22 cellular contexts compared by ENCODE assay signal in the genomic region with DNA sequence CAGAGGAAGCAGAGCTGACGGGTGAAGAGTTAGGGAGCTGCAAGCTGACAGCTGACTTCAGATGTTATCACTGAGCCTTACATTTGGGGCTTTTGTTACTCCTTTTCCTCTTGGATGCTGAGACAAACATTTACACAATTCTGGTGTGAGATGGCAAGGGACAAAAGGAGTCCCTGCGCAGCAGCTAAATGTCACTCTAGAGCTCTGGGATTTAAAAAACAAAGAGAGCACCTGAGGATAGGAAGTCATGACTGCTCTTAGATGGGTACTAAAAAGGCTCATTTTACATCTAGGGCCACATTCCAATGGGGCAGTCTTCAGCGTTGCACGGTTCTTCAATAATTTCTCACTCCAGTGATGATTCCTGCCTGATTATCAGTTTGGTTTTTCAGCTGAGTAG.
A peak's percentile ranks its signal among the peaks of the same experiment; 100 is the strongest.
DNase-seq lines count a peak whose midpoint lies in the region; ATAC-seq and TF ChIP-seq lines count a peak whose summit lies in the region.
"Had no signal": no experiment of that assay in that cellular context is flagged by ENCODE, and none has a peak within 500 bp of the region (broad histone marks: within the 10 kb centered on the region; RNA-seq: fewer than 3 reads in every experiment).

No MANE protein-coding gene starts in this region.

- H3K36me3 ChIP-seq in cardiac muscle cell (no peaks in the 10 kb centered on the region), left ventricle myocardium inferior (no peaks in the 10 kb centered on the region), mesendoderm (ENCODE audit: control insufficient read depth, insufficient read depth, low read length) (no peaks in the 10 kb centered on the region), neuronal stem cell (replicated peaks in 1 of 2; ENCODE audit: control insufficient read depth in 2 of 2, insufficient read depth in 2 of 2, low read length in 2 of 2) (no peaks in the 10 kb centered on the region)
- H3K36me3 ChIP-seq: BE2C; BLaER1 treated with 17β-estradiol and CSF1 and Interleukin-3, amounts not matched to agents 10 nM and 100 nM had no signal

- no peaks in the 10 kb centered on the region for H3K36me3 Mint-ChIP-seq in WTC11
- H3K36me3 Mint-ChIP-seq: CD14-positive monocyte; CD8-positive, alpha-beta memory T cell had no signal

- H3K27ac Mint-ChIP-seq in WTC11: peak overlapping the region; percentile 58
- H3K27ac Mint-ChIP-seq: CD14-positive monocyte; CD4-positive, alpha-beta T cell; CD8-positive, alpha-beta memory T cell had no signal

- no peak overlapping the region for H2BK120ac ChIP-seq in mesendoderm (ENCODE audit: low read depth, low read length)
- no peak overlapping the region for H2BK120ac ChIP-seq in neuronal stem cell (ENCODE audit: low read depth, low read length)

- H3K79me2 ChIP-seq in mesendoderm (ENCODE audit: control insufficient read depth, insufficient read depth, low read length): no peaks in the 10 kb centered on the region

- H3K9ac ChIP-seq in mesendoderm (ENCODE audit: low read length) (no peak overlapping the region), neuronal stem cell (ENCODE audit: low read depth, low read length, poor library complexity) (no peak overlapping the region)
- H3K9ac ChIP-seq: BLaER1 treated with 17β-estradiol and CSF1 and Interleukin-3, amounts not matched to agents 10 nM and 100 nM had no signal

- no peak overlapping the region for H3K4me2 ChIP-seq in mesendoderm (ENCODE audit: low read length)
- H3K4me2 ChIP-seq in neuronal stem cell (ENCODE audit: insufficient read depth, low read length, poor library complexity, severe bottlenecking): peak overlapping the region; percentile 18
- H3K4me2 ChIP-seq: A549; BLaER1 treated with 17β-estradiol and CSF1 and Interleukin-3, amounts not matched to agents 10 nM and 100 nM had no signal

- H3K4me1 ChIP-seq in cardiac muscle cell (ENCODE audit: low read depth) (peaks cover 22% of the 10 kb centered on the region), left ventricle myocardium inferior (no peaks in the 10 kb centered on the region), mesendoderm (ENCODE audit: control insufficient read depth, low read depth, low read length) (no peaks in the 10 kb centered on the region), neuronal stem cell (ENCODE audit: control insufficient read depth in 2 of 2, insufficient read depth in 1 of 2, low read depth in 1 of 2, low read length in 2 of 2) (peaks cover 0 to 11% of the 10 kb centered on the region in 2 donors)
- H3K4me1 ChIP-seq: A549; BE2C; BLaER1 treated with 17β-estradiol and CSF1 and Interleukin-3, amounts not matched to agents 10 nM and 100 nM had no signal

- H2AK5ac ChIP-seq in mesendoderm (ENCODE audit: low read length) (no peak overlapping the region), neuronal stem cell (ENCODE audit: low read depth, low read length) (no peak overlapping the region)

- H3K9me3 ChIP-seq in cardiac muscle cell (ENCODE audit: low read depth) (no peaks in the 10 kb centered on the region), left ventricle myocardium inferior (replicated peaks) (no peaks in the 10 kb centered on the region), neuronal stem cell (replicated peaks in 1 of 2; ENCODE audit: control insufficient read depth in 2 of 2, insufficient read depth in 1 of 2, low read depth in 1 of 2, low read length in 2 of 2) (no peaks in the 10 kb centered on the region)
- H3K9me3 ChIP-seq: A549; BE2C; BLaER1 treated with 17β-estradiol and CSF1 and Interleukin-3, amounts not matched to agents 10 nM and 100 nM had no signal

- H4K5ac ChIP-seq in mesendoderm (ENCODE audit: low read length): no peak overlapping the region

- H3K27me3 ChIP-seq in cardiac muscle cell: no peaks in the 10 kb centered on the region
- H3K27me3 ChIP-seq in left ventricle myocardium inferior (ENCODE audit: low read depth): peaks cover 6% of the 10 kb centered on the region
- H3K27me3 ChIP-seq in mesendoderm (ENCODE audit: insufficient read depth, low read length, poor library complexity): no peaks in the 10 kb centered on the region
- H3K27me3 ChIP-seq in neuronal stem cell (ENCODE audit: control insufficient read depth in 3 of 3, insufficient read depth in 3 of 3, low read depth in 1 of 3, low read length in 3 of 3): no peaks in the 10 kb centered on the region
- H3K27me3 ChIP-seq: BE2C; BLaER1 treated with 17β-estradiol and CSF1 and Interleukin-3, amounts not matched to agents 10 nM and 100 nM had no signal

- H3K23ac ChIP-seq in mesendoderm (ENCODE audit: low read length) (no peak overlapping the region), neuronal stem cell (ENCODE audit: low read depth, low read length, poor library complexity) (no peak overlapping the region)

- H2AFZ ChIP-seq in neuronal stem cell (ENCODE audit: low read length): no peak overlapping the region

- H3K18ac ChIP-seq in mesendoderm (ENCODE audit: low read length) (no peak overlapping the region), neuronal stem cell (ENCODE audit: low read length) (no peak overlapping the region)

- H3K79me1 ChIP-seq in mesendoderm (ENCODE audit: low read length) (no peaks in the 10 kb centered on the region), neuronal stem cell (ENCODE audit: low read depth, low read length) (no peaks in the 10 kb centered on the region)

- CTCF ChIA-PET in WTC11 (lab: Charles Lee): interaction anchor here (0.9 to 1.7 kb wide), 4 partner anchors 46 to 1031 kb away, joined by 3 to 9 read pairs (median 6); no protein-coding TSS in a partner anchor

- ATAC-seq in WTC11 (peak; percentile 62), HG03159 (IDR thresholded peaks at IDR 0.05; ENCODE audit: unreplicated experiment) (no peak)
- ATAC-seq: A549 had no signal

- H3K27ac ChIP-seq in cardiac muscle cell (peak overlapping the region; percentile 14), left ventricle myocardium inferior (replicated peaks) (no peak overlapping the region), mesendoderm (ENCODE audit: low read depth, low read length) (no peak overlapping the region), neuronal stem cell (replicated peaks; ENCODE audit: low read length) (no peak overlapping the region)
- H3K27ac ChIP-seq: A549; BLaER1 treated with 17β-estradiol and CSF1 and Interleukin-3, amounts not matched to agents 10 nM and 100 nM had no signal

- WGBS in mesendoderm (ENCODE audit: extremely low coverage, insufficient coverage, low lambda C conversion rate): no CpG with 5 or more reads among the region's 4 CpGs
- no CpG with 5 or more reads among the region's 4 CpGs for WGBS in neuronal stem cell (ENCODE audit: extremely low coverage in 2 of 2, insufficient read length in 2 of 2, insufficient replicate concordance in 1 of 2), 2 donors

- H4K8ac ChIP-seq in mesendoderm (ENCODE audit: low read depth, low read length) (no peak overlapping the region), neuronal stem cell (ENCODE audit: low read depth, low read length) (no peak overlapping the region)

- H3K9me3 Mint-ChIP-seq in WTC11: no peaks in the 10 kb centered on the region
- H3K9me3 Mint-ChIP-seq: CD4-positive, alpha-beta T cell; CD8-positive, alpha-beta memory T cell had no signal

- no peak overlapping the region for H3K14ac ChIP-seq in neuronal stem cell (ENCODE audit: low read length)

- no peak overlapping the region for H2BK12ac ChIP-seq in neuronal stem cell (ENCODE audit: low read length)

- DNase-seq in cardiac muscle cell (ENCODE audit: low read depth in 1 of 2, low spot score in 1 of 2): no peak
- DNase-seq in left ventricle myocardium inferior: no peak
- DNase-seq in WTC11 (ENCODE audit: low spot score): no peak
- DNase-seq in mesendoderm: peak; percentile 3
- no peak for DNase-seq in neuronal stem cell (ENCODE audit: low spot score)
- DNase-seq in LoVo (ENCODE audit: low spot score): no peak
- DNase-seq in DMS53 (lab: John Stamatoyannopoulos, UW): no peak
- DNase-seq: 8988T; ACHN; AML-193; BE2C; CD4-positive, alpha-beta T cell; CD8-positive, alpha-beta memory T cell; DMS 273 treated with DMSO at 0.1 percent for 48 hours; DMS79 treated with DMSO at 0.1 percent for 48 hours; GF-D8; GOT3; HCEC 1CT had no signal

- H4K91ac ChIP-seq in neuronal stem cell (ENCODE audit: low read depth, low read length, poor library complexity): no peak overlapping the region

- intact Hi-C loops in left ventricle myocardium inferior (cut with micrococcal nuclease): no loop called here

- no peak overlapping the region for H3K4me3 Mint-ChIP-seq in WTC11
- H3K4me3 Mint-ChIP-seq: CD14-positive monocyte; CD4-positive, alpha-beta T cell; CD8-positive, alpha-beta memory T cell had no signal

- H3K4me3 ChIP-seq in cardiac muscle cell: no peak overlapping the region
- no peak overlapping the region for H3K4me3 ChIP-seq in left ventricle myocardium inferior
- H3K4me3 ChIP-seq in mesendoderm (ENCODE audit: low read length): no peak overlapping the region
- no peak overlapping the region for H3K4me3 ChIP-seq in neuronal stem cell (ENCODE audit: low read length in 2 of 2)
- H3K4me3 ChIP-seq: A549; BLaER1 treated with 17β-estradiol and CSF1 and Interleukin-3, amounts not matched to agents 10 nM and 100 nM had no signal

- H2BK5ac ChIP-seq in mesendoderm (ENCODE audit: low read length) (no peak overlapping the region), neuronal stem cell (ENCODE audit: low read length) (no peak overlapping the region)

- H3K4me1 Mint-ChIP-seq in WTC11: peaks cover 47% of the 10 kb centered on the region
- H3K4me1 Mint-ChIP-seq: CD14-positive monocyte; CD8-positive, alpha-beta memory T cell had no signal

- H3K4ac ChIP-seq in mesendoderm (ENCODE audit: low read depth, low read length) (no peak overlapping the region), neuronal stem cell (ENCODE audit: low read length) (no peak overlapping the region)

- H3K56ac ChIP-seq in mesendoderm (ENCODE audit: low read length): no peak overlapping the region

- TF ChIP-seq CTCF in cardiac muscle cell (IDR thresholded peaks at IDR 0.05; ENCODE audit: low read depth, low read length): no peak
- TF ChIP-seq CTCF in left ventricle myocardium inferior (IDR thresholded peaks at IDR 0.05; ENCODE audit: borderline replicate concordance): no peak
- TF ChIP-seq CTCF in WTC11 (IDR thresholded peaks at IDR 0.05): no peak

- POLR2A ChIA-PET in WTC11 (lab: Charles Lee): no interaction called here

- H2BK15ac ChIP-seq in mesendoderm (replicated peaks; ENCODE audit: low read depth) (no peak overlapping the region), neuronal stem cell (ENCODE audit: low read length) (no peak overlapping the region)

- H3K27me3 Mint-ChIP-seq in WTC11 (ENCODE audit: low read depth): no peaks in the 10 kb centered on the region; the same call in 1 of the 2 replicates

TF ChIP-seq in WTC11, 78 proteins besides CTCF, POLR2A, EP300 and RAD21 (continues in another document):
- TF ChIP-seq, protein P1, sequence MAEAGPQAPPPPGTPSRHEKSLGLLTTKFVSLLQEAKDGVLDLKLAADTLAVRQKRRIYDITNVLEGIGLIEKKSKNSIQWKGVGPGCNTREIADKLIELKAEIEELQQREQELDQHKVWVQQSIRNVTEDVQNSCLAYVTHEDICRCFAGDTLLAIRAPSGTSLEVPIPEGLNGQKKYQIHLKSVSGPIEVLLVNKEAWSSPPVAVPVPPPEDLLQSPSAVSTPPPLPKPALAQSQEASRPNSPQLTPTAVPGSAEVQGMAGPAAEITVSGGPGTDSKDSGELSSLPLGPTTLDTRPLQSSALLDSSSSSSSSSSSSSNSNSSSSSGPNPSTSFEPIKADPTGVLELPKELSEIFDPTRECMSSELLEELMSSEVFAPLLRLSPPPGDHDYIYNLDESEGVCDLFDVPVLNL (CRISPR knock-in tag; IDR thresholded peaks at IDR 0.05; ENCODE audit: borderline replicate concordance, low read depth): no peak
- TF ChIP-seq ZNF138 (CRISPR knock-in tag; conservative IDR thresholded peaks at IDR 0.05): no peak
